Comparison of ENCODE assay signal across 15 cellular contexts in genomic region chr5:140324834-140325195, GRCh38. TPM values are rescaled to one million over a fixed set of nuclear protein-coding genes. Genes with fewer than 3 reads are reported as not detected.
DNase-seq lines count a peak whose midpoint lies in the region; ATAC-seq and TF ChIP-seq lines count a peak whose summit lies in the region.
"Had no signal": no experiment of that assay in that cellular context is flagged by ENCODE, and none has a peak within 500 bp of the region (broad histone marks: within the 10 kb centered on the region; RNA-seq: fewer than 3 reads in every experiment).

No MANE protein-coding gene starts in this region.

- intact Hi-C loops in ascending aorta (cut with DNase I) (no loop called here), stomach (cut with DNase I; ENCODE audit: low total_unique reads) (no loop called here)

- no peak for ATAC-seq in HG03442 (IDR thresholded peaks at IDR 0.05; ENCODE audit: unreplicated experiment)
- ATAC-seq in HG03521 (IDR thresholded peaks at IDR 0.05; ENCODE audit: unreplicated experiment): no peak
- ATAC-seq: GM12878; stimulated activated memory B cell treated with anti-CD40 and anti-IgM and Interleukin-4, amounts not matched to agents 10 μg/mL and 1 μg/mL and 100 μg/mL, for 72 hours had no signal

- TF ChIP-seq CTCF in ascending aorta (IDR thresholded peaks at IDR 0.05) (no peak), stomach (IDR thresholded peaks at IDR 0.05) (no peak)

- WGBS in stomach, 5 donors: 40 to 71% (median 61%) methylated on average over 1 of the region's 1 CpG

- DNase-seq in HCEC 1CT: peak; percentile 82
- peak in 1 of 2 donors; percentile 62 for DNase-seq in ascending aorta (ENCODE audit: low spot score in 2 of 2)
- peak; percentile 77 for DNase-seq in left kidney (ENCODE audit: low read depth, low spot score)
- no peak for DNase-seq in stomach
- no peak for DNase-seq in NCI-H1436 (lab: John Stamatoyannopoulos, UW)
- DNase-seq: activated effector memory CD4-positive, alpha-beta T cell treated with Interleukin-2 at 50 U/mL for 16 hours; islet precursor cell; NCI-H187 treated with DMSO at 0.1 percent for 48 hours; ovary; stimulated activated CD4-positive, alpha-beta T cell treated with anti-CD3 and anti-CD28 coated beads, Interleukin-1b, Interleukin-23, amount 100 ng/mL, for 48 hours had no signal

- no peak for TF ChIP-seq EP300 in stomach (IDR thresholded peaks at IDR 0.05)

- TF ChIP-seq POLR2A in stomach (IDR thresholded peaks at IDR 0.05): no peak

- H3K36me3 ChIP-seq in ascending aorta (no peaks in the 10 kb centered on the region), stomach (no peaks in the 10 kb centered on the region)
- H3K36me3 ChIP-seq: ovary had no signal

- no peaks in the 10 kb centered on the region for H3K9me3 ChIP-seq in ascending aorta
- no peaks in the 10 kb centered on the region for H3K9me3 ChIP-seq in stomach
- H3K9me3 ChIP-seq: ovary had no signal

- H3K27me3 ChIP-seq in ascending aorta (no peaks in the 10 kb centered on the region), stomach (no peaks in the 10 kb centered on the region)
- H3K27me3 ChIP-seq: ovary had no signal

- H3K4me3 ChIP-seq in ascending aorta (no peak overlapping the region), stomach (no peak overlapping the region)
- H3K4me3 ChIP-seq: GM12878, ovary had no signal

- H3K4me1 ChIP-seq in ascending aorta (peaks cover 12 to 26% of the 10 kb centered on the region in 2 donors), stomach (peaks cover 33 to 72% (median 53%) of the 10 kb centered on the region in 4 donors)

- H3K27ac ChIP-seq in ascending aorta: peak overlapping the region; percentile 10 to 41
- H3K27ac ChIP-seq in stomach: peak overlapping the region; percentile 10 to 84 (median 82)
- H3K27ac ChIP-seq: ovary had no signal

RNA-seq across cellular contexts. Expression of gene HBEGF, which starts 21.6 kb away (rescaled TPM):
- total RNA-seq in ascending aorta: 3.0 TPM
- total RNA-seq in stomach: 10 to 100 TPM in 3 of 5 donors, 1 to 10 TPM in 2; 1.2 to 39.8 (median 27.7) TPM
- 10 to 100 TPM in 2 of 3 donors, 1 to 10 TPM in 1; 8.5 to 15.0 (median 11.8) TPM for polyA plus RNA-seq in stomach

RNA-seq across cellular contexts. Expression of gene PFDN1, which starts 21.9 kb away (rescaled TPM):
- total RNA-seq in ascending aorta (135 TPM), stomach (100 to 1,000 TPM in 2 of 5 donors, 10 to 100 TPM in 3; 28.6 to 137 (median 52.1) TPM)
- 10 to 100 TPM; 70.7 to 88.0 (median 77.8) TPM for polyA plus RNA-seq in stomach

RNA-seq across cellular contexts. Expression of gene SLC4A9, which starts 35.2 kb away (rescaled TPM):
- total RNA-seq in ascending aorta (not detected), stomach (not detected)
- under 1 TPM in 1 of 3 donors, not detected in 2; 0.30 TPM for polyA plus RNA-seq in stomach
- polyA plus RNA-seq: IgD-negative memory B cell, ovary had no signal

Comparison
In these comparisons a context has a peak if more than half of its experiments do, and no peak if none do; other contexts are left out.
1. DNase-seq: peak in HCEC 1CT (single experiment) and left kidney (single experiment); none in stomach (single experiment) and NCI-H1436 (single experiment).